In the genomic region with DNA sequence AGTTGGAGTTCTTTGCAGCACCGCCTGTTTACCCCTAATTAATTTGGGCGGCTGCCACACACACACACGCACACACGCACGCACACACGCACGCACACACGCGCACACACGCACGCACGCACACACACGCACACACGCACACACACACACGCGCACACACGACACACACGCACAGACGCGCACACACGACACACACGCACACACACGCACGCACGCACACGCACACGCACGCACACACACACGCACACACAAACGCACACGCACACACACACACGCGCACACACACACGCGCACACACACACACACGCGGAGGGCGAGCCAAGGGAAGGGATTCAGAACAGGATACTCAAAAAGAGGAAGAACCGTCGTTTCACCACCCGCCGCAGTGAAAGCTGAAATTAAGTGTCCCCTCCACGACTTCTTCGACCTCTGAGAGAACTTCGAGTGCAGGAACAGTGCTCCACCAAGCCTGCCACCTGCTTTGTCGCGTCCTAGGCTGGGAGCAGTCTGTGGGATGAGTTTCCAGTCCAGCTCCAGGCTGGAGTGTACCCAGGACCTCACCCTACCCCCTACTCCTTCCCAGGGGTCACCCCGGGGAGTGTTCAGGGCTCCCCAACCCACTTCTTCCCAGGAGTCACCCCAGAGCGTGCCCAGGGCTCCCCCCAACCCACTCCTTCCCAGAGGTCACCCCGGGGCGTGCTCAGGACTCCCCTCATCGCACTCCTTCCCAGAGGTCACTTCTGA, we compare ENCODE assay signal across 8 cellular contexts. TPM values are rescaled to one million over a fixed set of nuclear protein-coding genes. Genes with fewer than 3 reads are reported as not detected.
DNase-seq lines count a peak whose midpoint lies in the region; ATAC-seq and TF ChIP-seq lines count a peak whose summit lies in the region.

No MANE protein-coding gene starts in this region.

- no peaks in the 10 kb centered on the region for H3K9me2 ChIP-seq in DOHH2 (replicated peaks; ENCODE audit: control insufficient read depth, low read length)

- peaks cover 5% of the 10 kb centered on the region for H3K36me3 Mint-ChIP-seq in activated naive CD4-positive, alpha-beta T cell treated with anti-CD3 and anti-CD28 coated beads for 36 hours (ENCODE audit: low read depth)

- H3K9me3 Mint-ChIP-seq in activated naive CD4-positive, alpha-beta T cell treated with anti-CD3 and anti-CD28 coated beads for 36 hours, result no peaks in the 10 kb centered on the region

- CTCF ChIA-PET in activated naive CD4-positive, alpha-beta T cell treated with anti-CD3 and anti-CD28 coated beads for 36 hours (lab: Charles Lee), result interaction anchor here (0.7 to 2.4 kb wide), 4 partner anchors 14 to 180 kb away, joined by 4 to 11 read pairs (median 4); no protein-coding TSS in a partner anchor

- H3K27me3 Mint-ChIP-seq in activated naive CD4-positive, alpha-beta T cell treated with anti-CD3 and anti-CD28 coated beads for 36 hours (ENCODE audit: low read depth), result no peaks in the 10 kb centered on the region

- no peak for TF ChIP-seq CTCF in DOHH2 (IDR thresholded peaks at IDR 0.05; ENCODE audit: low read depth, low read length, poor library complexity, severe bottlenecking)
- TF ChIP-seq CTCF in heart right ventricle (IDR thresholded peaks at IDR 0.05), result no peak
- TF ChIP-seq CTCF in prostate gland (IDR thresholded peaks at IDR 0.05), result no peak

- peaks cover 26% of the 10 kb centered on the region for H3K36me3 ChIP-seq in DOHH2 (ENCODE audit: control insufficient read depth, low read length)
- peaks cover 0 to 12% (median 0%) of the 10 kb centered on the region in 9 donors for H3K36me3 ChIP-seq in heart right ventricle
- H3K36me3 ChIP-seq in prostate gland, result no peaks in the 10 kb centered on the region

- peaks cover 4% of the 10 kb centered on the region; the same call in 1 of the 2 replicates for H4K20me1 ChIP-seq in DOHH2 (ENCODE audit: control insufficient read depth, insufficient read depth, low read depth, low read length)

- peak overlapping the region; percentile 88 for H3K4me2 ChIP-seq in DOHH2 (ENCODE audit: low read length)

- H3K27ac ChIP-seq in DOHH2 (ENCODE audit: low read depth, low read length) (peak overlapping the region; percentile 95), heart right ventricle (peak overlapping the region in 9 of 10 donors; percentile 35 to 95 (median 76)), prostate gland (peak overlapping the region; percentile 88 to 92)

- peak overlapping the region; percentile 81 for H3K27ac Mint-ChIP-seq in activated naive CD4-positive, alpha-beta T cell treated with anti-CD3 and anti-CD28 coated beads for 36 hours

- no peak for ATAC-seq in heart right ventricle
- no peak for ATAC-seq in HG02588 (IDR thresholded peaks at IDR 0.05; ENCODE audit: unreplicated experiment)
- ATAC-seq in GM19467 (IDR thresholded peaks at IDR 0.05; ENCODE audit: unreplicated experiment), result no peak

- H3K27me3 ChIP-seq in DOHH2 (ENCODE audit: control insufficient read depth, low read length) (no peaks in the 10 kb centered on the region), heart right ventricle (no peaks in the 10 kb centered on the region), prostate gland (replicated peaks; ENCODE audit: insufficient read depth) (no peaks in the 10 kb centered on the region)

- 66 to 68% methylated on average over 52 of the region's 52 CpGs for WGBS in heart right ventricle, 2 donors
- 35% methylated on average over 52 of the region's 52 CpGs for WGBS in prostate gland

- H3K4me3 Mint-ChIP-seq in activated naive CD4-positive, alpha-beta T cell treated with anti-CD3 and anti-CD28 coated beads for 36 hours, result peak overlapping the region; percentile 86

- H3F3A ChIP-seq in DOHH2 (ENCODE audit: control insufficient read depth, insufficient read depth), result peaks cover 38% of the 10 kb centered on the region

- DNase-seq in MV-4-11 (lab: John Stamatoyannopoulos, UW), result peak; percentile 93
- peak; percentile 52 for DNase-seq in activated naive CD4-positive, alpha-beta T cell treated with anti-CD3 and anti-CD28 coated beads for 36 hours
- peak in 1 of 2 donors; percentile 24 for DNase-seq in heart right ventricle
- no peak for DNase-seq in prostate gland (ENCODE audit: low spot score)
- DNase-seq in HPDE6-E6E7 (ENCODE audit: extremely low spot score), result no peak

- H3K9me3 ChIP-seq in DOHH2 (ENCODE audit: control insufficient read depth, insufficient read depth, low read length), result no peaks in the 10 kb centered on the region
- no peaks in the 10 kb centered on the region for H3K9me3 ChIP-seq in heart right ventricle
- H3K9me3 ChIP-seq in prostate gland, result no peaks in the 10 kb centered on the region

- H3K4me1 Mint-ChIP-seq in activated naive CD4-positive, alpha-beta T cell treated with anti-CD3 and anti-CD28 coated beads for 36 hours (ENCODE audit: low read depth), result peaks cover 80% of the 10 kb centered on the region

- H3K4me1 ChIP-seq in DOHH2 (ENCODE audit: control insufficient read depth, low read length), result peaks cover 91% of the 10 kb centered on the region
- H3K4me1 ChIP-seq in heart right ventricle, result peaks cover 7 to 71% (median 23%) of the 10 kb centered on the region in 9 donors
- no peaks in the 10 kb centered on the region for H3K4me1 ChIP-seq in prostate gland (replicated peaks)

- H3K79me2 ChIP-seq in DOHH2 (ENCODE audit: control insufficient read depth, low read length), result peaks cover 50% of the 10 kb centered on the region

- intact Hi-C loops in activated naive CD4-positive, alpha-beta T cell treated with anti-CD3 and anti-CD28 coated beads for 36 hours (cut with micrococcal nuclease), result loop anchor here (10.0 kb wide), 1 partner anchor 700 kb away; no protein-coding TSS in a partner anchor
- intact Hi-C loops in heart right ventricle (cut with DNase I), result loop anchor here in 4 of 10 donors (5.0 to 10.0 kb wide), 2 partner anchors 42 to 170 kb away; partner anchors contain the start of gene CEP43 (in 3 of the 4)
- intact Hi-C loops in prostate gland (cut with DNase I), result no loop called here

- H3K4me3 ChIP-seq in DOHH2 (ENCODE audit: low read length) (peak overlapping the region; percentile 75), heart right ventricle (peak overlapping the region; percentile 63 to 95 (median 84)), prostate gland (peak overlapping the region; percentile 57 to 77)

- TF ChIP-seq POLR2A in prostate gland (IDR thresholded peaks at IDR 0.05), result no peak

RNA-seq across cellular contexts. Expression of gene RNASET2, which starts 1.1 kb away (rescaled TPM):
- total RNA-seq in activated naive CD4-positive, alpha-beta T cell treated with anti-CD3 and anti-CD28 coated beads for 36 hours, result 10 to 100 TPM; 74.1 to 75.6 TPM
- total RNA-seq in heart right ventricle, result 10 to 100 TPM in 7 of 10 donors, 1 to 10 TPM in 3; 7.1 to 44.3 (median 12.1) TPM
- 10 to 100 TPM in 1 of 2 donors, 1 to 10 TPM in 1; 7.3 to 26.8 TPM for polyA plus RNA-seq in heart right ventricle
- total RNA-seq in prostate gland, result 100 to 1,000 TPM in 1 of 2 donors, 10 to 100 TPM in 1; 81.3 to 180 TPM

RNA-seq across cellular contexts. Expression of gene CEP43, which starts 43.9 kb away (rescaled TPM):
- total RNA-seq in activated naive CD4-positive, alpha-beta T cell treated with anti-CD3 and anti-CD28 coated beads for 36 hours, result 10 to 100 TPM; 19.6 to 20.3 TPM
- total RNA-seq in heart right ventricle (10 to 100 TPM in 6 of 10 donors, 1 to 10 TPM in 4; 7.5 to 15.0 (median 10.4) TPM), prostate gland (10 to 100 TPM; 13.3 to 25.7 TPM)
- 1 to 10 TPM; 7.8 to 8.8 TPM for polyA plus RNA-seq in heart right ventricle

Comparison
In these comparisons a context has a peak if more than half of its experiments do, and no peak if none do; other contexts are left out.
1. DNase-seq: peak in MV-4-11 (single experiment) and activated naive CD4-positive, alpha-beta T cell treated with anti-CD3 and anti-CD28 coated beads for 36 hours (single experiment); none in prostate gland (single experiment) and HPDE6-E6E7 (single experiment).
2. Peak in every context shown above with its lines, with median percentiles within 50 percentile points of each other: H3K27ac ChIP-seq and H3K4me3 ChIP-seq.